ENCODE assay signal across 18 cellular contexts in the genomic region with DNA sequence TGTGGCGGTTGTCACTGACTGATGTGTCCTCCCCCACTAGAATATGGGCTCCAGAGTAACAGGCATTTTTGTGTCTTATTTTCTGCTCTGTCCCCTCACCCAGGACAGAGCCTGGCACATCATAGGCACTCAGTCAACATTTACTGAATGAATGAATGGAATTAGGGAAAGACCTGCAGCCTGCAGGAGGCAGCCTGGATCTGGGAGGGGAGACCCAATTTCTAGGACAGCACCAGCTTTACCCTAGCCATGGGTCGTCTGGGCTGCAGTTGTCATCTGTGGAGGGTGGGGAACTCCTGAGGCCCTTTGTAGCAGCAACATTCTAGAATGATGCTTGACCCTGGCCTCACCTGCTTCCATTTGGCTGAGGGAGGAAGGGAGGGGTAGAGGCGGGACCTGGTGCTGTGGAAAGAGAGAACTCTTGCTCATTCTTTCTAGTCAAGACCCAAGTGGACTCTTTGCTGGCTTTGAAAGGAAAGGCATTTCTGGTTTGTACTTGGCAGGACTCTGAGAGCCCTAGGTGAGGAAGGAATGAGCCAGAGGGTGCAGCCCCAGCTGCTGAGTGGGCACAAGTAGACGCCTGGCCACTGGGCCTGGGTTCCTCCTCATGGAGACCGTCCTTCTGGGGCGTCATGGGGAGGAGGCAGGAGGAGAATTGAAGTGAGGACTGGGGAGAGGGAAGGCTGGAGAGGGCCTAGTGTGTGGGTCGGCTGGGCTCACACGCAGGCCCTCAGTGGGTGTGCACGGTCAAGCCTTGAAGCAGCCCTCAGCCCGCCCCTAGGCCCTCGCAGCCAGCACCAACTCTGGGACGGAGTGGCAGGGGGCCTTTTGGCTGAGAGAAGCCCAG. TPM values are rescaled to one million over a fixed set of nuclear protein-coding genes. Genes with fewer than 3 reads are reported as not detected.
DNase-seq lines count a peak whose midpoint lies in the region; ATAC-seq and TF ChIP-seq lines count a peak whose summit lies in the region.
"Had no signal": no experiment of that assay in that cellular context is flagged by ENCODE, and none has a peak within 500 bp of the region (broad histone marks: within the 10 kb centered on the region; RNA-seq: fewer than 3 reads in every experiment).

No MANE protein-coding gene starts in this region.

- intact Hi-C loops in left colon (cut with DNase I, micrococcal nuclease), result no loop called here

- H3K27ac Mint-ChIP-seq in nephron progenitor cell, result no peak overlapping the region
- H3K27ac Mint-ChIP-seq: CD8-positive, alpha-beta T cell had no signal

- ATAC-seq in left colon, result peak; percentile 20
- ATAC-seq in upper lobe of left lung (ENCODE audit: low FRiP score in 2 of 2), result peak in 1 of 2 donors; percentile 39
- no peak for ATAC-seq in HG03045 (IDR thresholded peaks at IDR 0.05; ENCODE audit: unreplicated experiment)
- ATAC-seq: CD8-positive, alpha-beta T cell had no signal

- H3K4me3 ChIP-seq in HEK293 (ENCODE audit: low read depth, low read length) (no peak overlapping the region), osteoblast (ENCODE audit: insufficient read depth, low read length) (no peak overlapping the region), upper lobe of left lung (no peak overlapping the region)
- H3K4me3 ChIP-seq: BLaER1 treated with 17β-estradiol and CSF1 and Interleukin-3, amounts not matched to agents 10 nM and 100 nM; HAP-1; PC-9 had no signal

- H3K27ac ChIP-seq in HEK293 (ENCODE audit: extremely low read depth, low read depth, low read length) (no peak overlapping the region; the same call in 1 of the 2 replicates), osteoblast (ENCODE audit: low read depth, low read length) (no peak overlapping the region), upper lobe of left lung (peak overlapping the region in 1 of 4 donors; percentile 21)
- H3K27ac ChIP-seq: BLaER1 treated with 17β-estradiol and CSF1 and Interleukin-3, amounts not matched to agents 10 nM and 100 nM; KMS-11; PC-9 had no signal

- POLR2A ChIA-PET in HEK293 (lab: Yijun Ruan, JAX), result no interaction called here

- CTCF ChIA-PET in HEK293 (lab: Yijun Ruan, JAX), result interaction anchor here (1.6 to 3.4 kb wide), 2 partner anchors 14 kb away, joined by 3 to 16 read pairs; no protein-coding TSS in a partner anchor

- no peak for TF ChIP-seq CTCF in HEK293 (tag by site-specific recombination; IDR thresholded peaks at IDR 0.05)
- TF ChIP-seq CTCF in osteoblast (IDR thresholded peaks at IDR 0.05; ENCODE audit: extremely low read depth, low read depth, low read length), result no peak
- TF ChIP-seq CTCF in upper lobe of left lung (IDR thresholded peaks at IDR 0.05), result no peak
- TF ChIP-seq CTCF in nephron progenitor cell (IDR thresholded peaks at IDR 0.05), result no peak

- TF ChIP-seq EP300 in upper lobe of left lung (IDR thresholded peaks at IDR 0.05), result no peak

- DNase-seq in left colon (no peak), osteoblast (ENCODE audit: insufficient read length, low spot score, missing footprints) (peak; percentile 83), upper lobe of left lung (peak; percentile 34 to 52), nephron progenitor cell (no peak)
- DNase-seq in activated CD8-positive, alpha-beta memory T cell treated with anti-CD3 and anti-CD28 coated beads for 24 hours, result no peak
- DNase-seq: CD8-positive, alpha-beta T cell; NCI-H1694; NCI-H2081 treated with DMSO at 0.1 percent for 48 hours; NCI-H2171 treated with DMSO at 0.1 percent for 48 hours; NCI-H526; PC-9; RPMI8226; SHP77 had no signal

- H3K4me1 Mint-ChIP-seq in nephron progenitor cell, result peaks cover 86% of the 10 kb centered on the region

- no peaks in the 10 kb centered on the region for H3K9me3 Mint-ChIP-seq in nephron progenitor cell
- H3K9me3 Mint-ChIP-seq: CD8-positive, alpha-beta T cell had no signal

- H4K20me1 ChIP-seq in osteoblast (ENCODE audit: insufficient read depth, low read length), result no peaks in the 10 kb centered on the region

- no peak overlapping the region for H3K4me2 ChIP-seq in osteoblast (ENCODE audit: insufficient read depth, low read length)
- H3K4me2 ChIP-seq: BLaER1 treated with 17β-estradiol and CSF1 and Interleukin-3, amounts not matched to agents 10 nM and 100 nM; KMS-11; PC-9 had no signal

- H3K27me3 Mint-ChIP-seq in nephron progenitor cell (ENCODE audit: low read depth, poor library complexity), result peaks cover 7% of the 10 kb centered on the region

- H3K36me3 ChIP-seq in HEK293 (ENCODE audit: control insufficient read depth in 2 of 2, insufficient read depth in 1 of 2, low read length in 2 of 2), result no peaks in the 10 kb centered on the region
- no peaks in the 10 kb centered on the region for H3K36me3 ChIP-seq in osteoblast (ENCODE audit: insufficient read depth, low read length)
- H3K36me3 ChIP-seq in upper lobe of left lung, result no peaks in the 10 kb centered on the region
- H3K36me3 ChIP-seq: BLaER1 treated with 17β-estradiol and CSF1 and Interleukin-3, amounts not matched to agents 10 nM and 100 nM; HAP-1 had no signal

- no peaks in the 10 kb centered on the region for H3K79me2 ChIP-seq in osteoblast (ENCODE audit: insufficient read depth, low read length)

- H3K27me3 ChIP-seq in osteoblast (ENCODE audit: insufficient read depth, low read length) (peaks cover 36% of the 10 kb centered on the region), upper lobe of left lung (peaks cover 0 to 13% (median 0%) of the 10 kb centered on the region in 4 donors)

- WGBS in upper lobe of left lung, 2 donors, result 52 to 55% methylated on average over 4 to 12 of the region's 12 CpGs

- no peaks in the 10 kb centered on the region for H3K36me3 Mint-ChIP-seq in nephron progenitor cell (ENCODE audit: low read depth)
- H3K36me3 Mint-ChIP-seq: CD8-positive, alpha-beta T cell had no signal

- H2AFZ ChIP-seq in osteoblast (ENCODE audit: low read length), result no peak overlapping the region
- H2AFZ ChIP-seq: PC-9 had no signal

- no peak for TF ChIP-seq POLR2A in upper lobe of left lung (IDR thresholded peaks at IDR 0.05)

- H3K4me1 ChIP-seq in HEK293 (ENCODE audit: control insufficient read depth, insufficient read depth, low read length) (peaks cover 9% of the 10 kb centered on the region; the same call in 1 of the 2 replicates), osteoblast (ENCODE audit: insufficient read depth, low read length) (no peaks in the 10 kb centered on the region), upper lobe of left lung (peaks cover 0 to 11% (median 0%) of the 10 kb centered on the region in 4 donors)
- H3K4me1 ChIP-seq: BLaER1 treated with 17β-estradiol and CSF1 and Interleukin-3, amounts not matched to agents 10 nM and 100 nM; HAP-1 had no signal

- H3K9me3 ChIP-seq in HEK293 (ENCODE audit: control insufficient read depth, insufficient read depth, low read depth, low read length) (no peaks in the 10 kb centered on the region), osteoblast (ENCODE audit: low read depth, low read length) (no peaks in the 10 kb centered on the region), upper lobe of left lung (no peaks in the 10 kb centered on the region)
- H3K9me3 ChIP-seq: BLaER1 treated with 17β-estradiol and CSF1 and Interleukin-3, amounts not matched to agents 10 nM and 100 nM; HAP-1 had no signal

- no peak overlapping the region for H3K4me3 Mint-ChIP-seq in nephron progenitor cell
- H3K4me3 Mint-ChIP-seq: CD8-positive, alpha-beta T cell had no signal

TF ChIP-seq in HEK293, 187 proteins besides CTCF, POLR2A, EP300 and RAD21:
- TF ChIP-seq ZNF792 (tag by site-specific recombination; IDR thresholded peaks at IDR 0.05) (no peak), ZNF350 (tag by site-specific recombination; IDR thresholded peaks at IDR 0.05) (no peak), ZNF629 (tag by site-specific recombination; IDR thresholded peaks at IDR 0.05) (no peak), ZFHX2 (tag by site-specific recombination; conservative IDR thresholded peaks at IDR 0.05) (0 out of 2 replicates have a peak, but pooled peaks have one; percentile 61), ZNF223 (tag by site-specific recombination; IDR thresholded peaks at IDR 0.05) (no peak), ZNF596 (tag by site-specific recombination; IDR thresholded peaks at IDR 0.05) (no peak), ZNF2 (tag by site-specific recombination; IDR thresholded peaks at IDR 0.05) (no peak)
- TF ChIP-seq, protein P1, sequence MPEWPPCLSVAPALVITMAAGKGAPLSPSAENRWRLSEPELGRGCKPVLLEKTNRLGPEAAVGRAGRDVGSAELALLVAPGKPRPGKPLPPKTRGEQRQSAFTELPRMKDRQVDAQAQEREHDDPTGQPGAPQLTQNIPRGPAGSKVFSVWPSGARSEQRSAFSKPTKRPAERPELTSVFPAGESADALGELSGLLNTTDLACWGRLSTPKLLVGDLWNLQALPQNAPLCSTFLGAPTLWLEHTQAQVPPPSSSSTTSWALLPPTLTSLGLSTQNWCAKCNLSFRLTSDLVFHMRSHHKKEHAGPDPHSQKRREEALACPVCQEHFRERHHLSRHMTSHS (tag by site-specific recombination; IDR thresholded peaks at IDR 0.05), result no peak

RNA-seq across cellular contexts. Expression of a gene that starts 8.9 kb away (rescaled TPM):
- total RNA-seq in left colon (not detected), osteoblast (not detected in 2 replicates), upper lobe of left lung (under 1 TPM in 1 of 6 donors, not detected in 5; 0.44 TPM)
- total RNA-seq: CD8-positive, alpha-beta T cell; PC-9 had no signal

RNA-seq across cellular contexts. Expression of a gene that starts 16.3 kb away (rescaled TPM):
- total RNA-seq in left colon (10 to 100 TPM; 17.9 to 22.1 TPM), osteoblast (47.7 and 64.8 TPM in 2 replicates), upper lobe of left lung (10 to 100 TPM in 5 of 6 donors, 1 to 10 TPM in 1; 8.4 to 22.7 (median 16.8) TPM)

RNA-seq across cellular contexts. Expression of a gene that starts 51.3 kb away (rescaled TPM):
- total RNA-seq in left colon, result 10 to 100 TPM; 81.9 to 83.3 TPM
- 115 and 121 TPM in 2 replicates for total RNA-seq in osteoblast
- total RNA-seq in upper lobe of left lung, result 100 to 1,000 TPM in 3 of 6 donors, 10 to 100 TPM in 3; 71.1 to 374 (median 138) TPM

Comparison
In these comparisons a context has a peak if more than half of its experiments do, and no peak if none do; other contexts are left out.
1. DNase-seq: peak in osteoblast (single experiment) and upper lobe of left lung (2 of 2); none in left colon (0 of 2), nephron progenitor cell (single experiment) and activated CD8-positive, alpha-beta memory T cell treated with anti-CD3 and anti-CD28 coated beads for 24 hours (single experiment).